Comparison of ENCODE assay signal across 1 cellular context in the genomic region with DNA sequence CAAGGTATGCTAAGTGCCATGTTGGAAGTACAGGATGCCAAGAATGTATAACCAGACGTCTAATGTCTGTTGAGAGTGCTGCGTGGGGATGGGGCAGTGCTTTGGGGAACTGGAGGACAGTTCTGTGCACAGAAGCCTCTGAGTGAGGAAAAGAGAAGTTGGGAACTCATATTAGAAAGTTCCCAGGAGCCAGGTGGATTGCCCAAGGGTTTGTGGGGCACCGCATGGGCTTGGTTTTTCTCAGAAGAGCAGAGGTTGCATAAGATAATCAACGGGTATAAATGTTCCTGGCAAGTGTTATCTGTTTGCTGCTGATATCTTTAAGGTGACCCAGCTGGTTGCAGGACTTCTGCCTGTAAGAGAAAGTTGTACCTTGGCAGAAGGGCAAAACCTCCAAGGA.
TF ChIP-seq lines count a peak whose summit lies in the region.

No MANE protein-coding gene starts in this region.

TF ChIP-seq in WTC11, 78 proteins besides CTCF, POLR2A, EP300 and RAD21 (continued from another document):
- TF ChIP-seq, protein P1, sequence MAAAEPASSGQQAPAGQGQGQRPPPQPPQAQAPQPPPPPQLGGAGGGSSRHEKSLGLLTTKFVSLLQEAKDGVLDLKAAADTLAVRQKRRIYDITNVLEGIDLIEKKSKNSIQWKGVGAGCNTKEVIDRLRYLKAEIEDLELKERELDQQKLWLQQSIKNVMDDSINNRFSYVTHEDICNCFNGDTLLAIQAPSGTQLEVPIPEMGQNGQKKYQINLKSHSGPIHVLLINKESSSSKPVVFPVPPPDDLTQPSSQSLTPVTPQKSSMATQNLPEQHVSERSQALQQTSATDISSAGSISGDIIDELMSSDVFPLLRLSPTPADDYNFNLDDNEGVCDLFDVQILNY (CRISPR knock-in tag; IDR thresholded peaks at IDR 0.05), result no peak
- TF ChIP-seq ATF1 (CRISPR knock-in tag; IDR thresholded peaks at IDR 0.05), result no peak
- TF ChIP-seq, protein P2, sequence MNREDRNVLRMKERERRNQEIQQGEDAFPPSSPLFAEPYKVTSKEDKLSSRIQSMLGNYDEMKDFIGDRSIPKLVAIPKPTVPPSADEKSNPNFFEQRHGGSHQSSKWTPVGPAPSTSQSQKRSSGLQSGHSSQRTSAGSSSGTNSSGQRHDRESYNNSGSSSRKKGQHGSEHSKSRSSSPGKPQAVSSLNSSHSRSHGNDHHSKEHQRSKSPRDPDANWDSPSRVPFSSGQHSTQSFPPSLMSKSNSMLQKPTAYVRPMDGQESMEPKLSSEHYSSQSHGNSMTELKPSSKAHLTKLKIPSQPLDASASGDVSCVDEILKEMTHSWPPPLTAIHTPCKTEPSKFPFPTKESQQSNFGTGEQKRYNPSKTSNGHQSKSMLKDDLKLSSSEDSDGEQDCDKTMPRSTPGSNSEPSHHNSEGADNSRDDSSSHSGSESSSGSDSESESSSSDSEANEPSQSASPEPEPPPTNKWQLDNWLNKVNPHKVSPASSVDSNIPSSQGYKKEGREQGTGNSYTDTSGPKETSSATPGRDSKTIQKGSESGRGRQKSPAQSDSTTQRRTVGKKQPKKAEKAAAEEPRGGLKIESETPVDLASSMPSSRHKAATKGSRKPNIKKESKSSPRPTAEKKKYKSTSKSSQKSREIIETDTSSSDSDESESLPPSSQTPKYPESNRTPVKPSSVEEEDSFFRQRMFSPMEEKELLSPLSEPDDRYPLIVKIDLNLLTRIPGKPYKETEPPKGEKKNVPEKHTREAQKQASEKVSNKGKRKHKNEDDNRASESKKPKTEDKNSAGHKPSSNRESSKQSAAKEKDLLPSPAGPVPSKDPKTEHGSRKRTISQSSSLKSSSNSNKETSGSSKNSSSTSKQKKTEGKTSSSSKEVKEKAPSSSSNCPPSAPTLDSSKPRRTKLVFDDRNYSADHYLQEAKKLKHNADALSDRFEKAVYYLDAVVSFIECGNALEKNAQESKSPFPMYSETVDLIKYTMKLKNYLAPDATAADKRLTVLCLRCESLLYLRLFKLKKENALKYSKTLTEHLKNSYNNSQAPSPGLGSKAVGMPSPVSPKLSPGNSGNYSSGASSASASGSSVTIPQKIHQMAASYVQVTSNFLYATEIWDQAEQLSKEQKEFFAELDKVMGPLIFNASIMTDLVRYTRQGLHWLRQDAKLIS (CRISPR knock-in tag; IDR thresholded peaks at IDR 0.05; ENCODE audit: borderline replicate concordance), result no peak
